In the genomic region with DNA sequence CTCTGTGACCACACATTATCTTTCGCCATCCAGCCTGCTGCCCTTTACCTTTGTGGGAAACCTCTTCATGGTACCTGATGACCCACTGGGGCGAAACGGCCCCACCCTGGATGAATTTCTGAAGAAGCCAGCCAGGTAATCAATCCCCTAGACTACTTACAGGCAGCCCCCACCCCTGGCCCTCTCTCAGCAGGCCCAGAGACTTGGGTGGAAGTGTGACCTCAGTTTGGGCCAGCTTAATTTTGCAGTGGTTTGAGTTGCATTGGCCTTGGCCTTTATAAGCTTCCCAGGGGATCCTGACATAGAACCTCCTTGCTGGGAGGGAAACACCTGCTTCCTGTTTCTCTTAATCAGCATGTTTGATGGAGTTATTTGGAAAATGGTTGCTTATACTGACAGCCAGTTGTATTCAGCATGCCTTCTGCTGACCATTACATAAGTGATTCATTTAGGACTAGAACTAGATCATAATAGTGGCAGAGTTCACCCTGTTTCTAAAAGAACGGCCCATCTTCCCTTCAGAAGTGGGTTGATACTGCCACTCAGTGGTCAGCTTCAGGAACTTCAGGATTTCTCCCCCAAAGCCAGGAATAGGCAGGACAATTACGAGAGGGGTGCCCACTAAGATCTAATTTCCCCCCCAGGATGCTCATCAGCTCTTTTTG, we compare ENCODE assay signal across 8 cellular contexts. TPM values are rescaled to one million over a fixed set of nuclear protein-coding genes. Genes with fewer than 3 reads are reported as not detected.
DNase-seq lines count a peak whose midpoint lies in the region; ATAC-seq and TF ChIP-seq lines count a peak whose summit lies in the region.

No MANE protein-coding gene starts in this region.

- H3K4me3 ChIP-seq in heart right ventricle = peak overlapping the region in 1 of 10 donors; percentile 5

- H3K27me3 Mint-ChIP-seq in activated naive CD4-positive, alpha-beta T cell treated with anti-CD3 and anti-CD28 coated beads for 36 hours (ENCODE audit: low read depth) = no peaks in the 10 kb centered on the region

- CTCF ChIA-PET in activated naive CD4-positive, alpha-beta T cell treated with anti-CD3 and anti-CD28 coated beads for 36 hours (lab: Charles Lee) = interaction anchor here (0.6 to 18.0 kb wide), 27 partner anchors 10 to 275 kb away, joined by 3 to 617 read pairs (median 4); a partner anchor contains a TSS

- no peaks in the 10 kb centered on the region for H3K9me3 Mint-ChIP-seq in activated naive CD4-positive, alpha-beta T cell treated with anti-CD3 and anti-CD28 coated beads for 36 hours

- intact Hi-C loops in activated naive CD4-positive, alpha-beta T cell treated with anti-CD3 and anti-CD28 coated beads for 36 hours (cut with micrococcal nuclease) = loop anchor here (1.0 kb wide), 3 partner anchors 71 to 109 kb away; no protein-coding TSS in a partner anchor
- intact Hi-C loops in heart right ventricle (cut with DNase I) = loop anchor here in 7 of 10 donors (2.0 to 10.0 kb wide), 8 partner anchors 72 to 209 kb away; a partner anchor contains a TSS

- H3K4me3 Mint-ChIP-seq in activated naive CD4-positive, alpha-beta T cell treated with anti-CD3 and anti-CD28 coated beads for 36 hours = no peak overlapping the region

- peak; percentile 57 for DNase-seq in activated naive CD4-positive, alpha-beta T cell treated with anti-CD3 and anti-CD28 coated beads for 36 hours
- no peak for DNase-seq in activated naive CD4-positive, alpha-beta T cell (lab: John Stamatoyannopoulos, UW)
- peak; percentile 48 for DNase-seq in HS-5 (ENCODE audit: low read depth)
- DNase-seq in NOMO-1 treated with DMSO at 0.1 percent for 48 hours (lab: John Stamatoyannopoulos, UW; ENCODE audit: unreplicated experiment) = peak; percentile 69
- peak; percentile 26 for DNase-seq in amniotic stem cell (lab: John Stamatoyannopoulos, UW)
- peak in 1 of 2 donors; percentile 64 for DNase-seq in heart right ventricle
- peak; percentile 69 for DNase-seq in renal cortical epithelial cell (ENCODE audit: low read depth)

- ATAC-seq in heart right ventricle (peak; percentile 36 to 77 (median 70)), GM19467 (IDR thresholded peaks at IDR 0.05; ENCODE audit: unreplicated experiment) (no peak)

- peak; percentile 57 to 83 (median 79) for TF ChIP-seq CTCF in heart right ventricle (IDR thresholded peaks at IDR 0.05)

- peaks cover 42% of the 10 kb centered on the region for H3K36me3 Mint-ChIP-seq in activated naive CD4-positive, alpha-beta T cell treated with anti-CD3 and anti-CD28 coated beads for 36 hours (ENCODE audit: low read depth)

- H3K9me3 ChIP-seq in heart right ventricle = no peaks in the 10 kb centered on the region

- peak overlapping the region; percentile 59 for H3K27ac Mint-ChIP-seq in activated naive CD4-positive, alpha-beta T cell treated with anti-CD3 and anti-CD28 coated beads for 36 hours

- peak overlapping the region in 9 of 10 donors; percentile 54 to 82 (median 74) for H3K27ac ChIP-seq in heart right ventricle

- no peaks in the 10 kb centered on the region for H3K27me3 ChIP-seq in heart right ventricle

- peaks cover 14 to 82% (median 72%) of the 10 kb centered on the region in 9 donors for H3K4me1 ChIP-seq in heart right ventricle

- WGBS in heart right ventricle, 2 donors = 41 to 47% methylated on average over 5 of the region's 5 CpGs

- peaks cover 0 to 98% (median 70%) of the 10 kb centered on the region in 9 donors for H3K36me3 ChIP-seq in heart right ventricle

- peaks cover 52% of the 10 kb centered on the region for H3K4me1 Mint-ChIP-seq in activated naive CD4-positive, alpha-beta T cell treated with anti-CD3 and anti-CD28 coated beads for 36 hours (ENCODE audit: low read depth)

RNA-seq across cellular contexts. Expression of a gene that starts 6.1 kb away (rescaled TPM):
- total RNA-seq in activated naive CD4-positive, alpha-beta T cell treated with anti-CD3 and anti-CD28 coated beads for 36 hours = 10 to 100 TPM; 70.5 to 72.4 TPM
- 10 to 100 TPM; 55.6 to 93.6 (median 67.4) TPM for total RNA-seq in heart right ventricle
- polyA plus RNA-seq in heart right ventricle = 100 to 1,000 TPM in 1 of 2 donors, 10 to 100 TPM in 1; 88.5 to 108 TPM
- total RNA-seq in renal cortical epithelial cell = 6.4 and 10.4 TPM in 2 replicates

RNA-seq across cellular contexts. Expression of a gene that starts 6.7 kb away (rescaled TPM):
- 10 to 100 TPM; 59.8 to 62.5 TPM for total RNA-seq in activated naive CD4-positive, alpha-beta T cell treated with anti-CD3 and anti-CD28 coated beads for 36 hours
- total RNA-seq in heart right ventricle = 10 to 100 TPM; 14.3 to 30.1 (median 17.9) TPM
- 10 to 100 TPM; 14.0 to 20.9 TPM for polyA plus RNA-seq in heart right ventricle
- 48.5 and 59.9 TPM in 2 replicates for total RNA-seq in renal cortical epithelial cell

RNA-seq across cellular contexts. Expression of a gene that starts 7.0 kb away (rescaled TPM):
- 1 to 10 TPM; 7.7 to 8.6 TPM for total RNA-seq in activated naive CD4-positive, alpha-beta T cell treated with anti-CD3 and anti-CD28 coated beads for 36 hours
- total RNA-seq in heart right ventricle (1 to 10 TPM in 4 of 10 donors, under 1 TPM in 6; 0.24 to 2.5 (median 0.80) TPM), renal cortical epithelial cell (0.52 and 1.2 TPM in 2 replicates)
- 1 to 10 TPM; 1.0 to 1.8 TPM for polyA plus RNA-seq in heart right ventricle

RNA-seq across cellular contexts. Expression of a gene that starts 37.7 kb away (rescaled TPM):
- total RNA-seq in activated naive CD4-positive, alpha-beta T cell treated with anti-CD3 and anti-CD28 coated beads for 36 hours = under 1 TPM in 1 of 2 experiments, not detected in 1; 0.02 TPM
- total RNA-seq in heart right ventricle = 1 to 10 TPM; 3.6 to 9.0 (median 6.4) TPM
- polyA plus RNA-seq in heart right ventricle = 1 to 10 TPM; 4.6 to 6.8 TPM
- total RNA-seq in renal cortical epithelial cell = 2.4 and 4.3 TPM in 2 replicates

Comparison
In these comparisons a context has a peak if more than half of its experiments do, and no peak if none do; other contexts are left out.
1. DNase-seq: peak in activated naive CD4-positive, alpha-beta T cell treated with anti-CD3 and anti-CD28 coated beads for 36 hours (single experiment), HS-5 (single experiment), NOMO-1 treated with DMSO at 0.1 percent for 48 hours (single experiment), amniotic stem cell (single experiment) and renal cortical epithelial cell (single experiment); none in activated naive CD4-positive, alpha-beta T cell (0 of 4).